24 cellular contexts compared by ENCODE assay signal in genomic region chr20:2700913-2701620, GRCh38. TPM values are rescaled to one million over a fixed set of nuclear protein-coding genes. Genes with fewer than 3 reads are reported as not detected.
DNase-seq lines count a peak whose midpoint lies in the region; ATAC-seq and TF ChIP-seq lines count a peak whose summit lies in the region.
"Had no signal": no experiment of that assay in that cellular context is flagged by ENCODE, and none has a peak within 500 bp of the region (broad histone marks: within the 10 kb centered on the region; RNA-seq: fewer than 3 reads in every experiment).

No MANE protein-coding gene starts in this region.

- no peak overlapping the region for H3K9ac ChIP-seq in iPS-15b (ENCODE audit: low read depth, low read length)
- H3K9ac ChIP-seq in Karpas-422 (ENCODE audit: low read length): no peak overlapping the region

- H3K9me3 ChIP-seq in iPS-15b (ENCODE audit: control insufficient read depth, insufficient read depth, low read length): no peaks in the 10 kb centered on the region
- no peaks in the 10 kb centered on the region for H3K9me3 ChIP-seq in Karpas-422 (ENCODE audit: low read length)
- H3K9me3 ChIP-seq: HAP-1, SJCRH30, spleen, thoracic aorta had no signal

- ATAC-seq in GM23338 (peak; percentile 11), HG03457 (IDR thresholded peaks at IDR 0.05; ENCODE audit: unreplicated experiment) (no peak), HG03280 (IDR thresholded peaks at IDR 0.05; ENCODE audit: unreplicated experiment) (no peak)
- ATAC-seq: Panc1; stimulated activated memory B cell treated with anti-CD40 and anti-IgM and Interleukin-4, amounts not matched to agents 10 μg/mL and 1 μg/mL and 100 μg/mL, for 72 hours; T-cell had no signal

- H3K27me3 ChIP-seq in GM23338 (ENCODE audit: insufficient read depth): peaks cover 96% of the 10 kb centered on the region
- peaks cover 91% of the 10 kb centered on the region for H3K27me3 ChIP-seq in iPS-15b (ENCODE audit: control insufficient read depth, insufficient read depth, low read length)
- no peaks in the 10 kb centered on the region for H3K27me3 ChIP-seq in Karpas-422 (ENCODE audit: low read length)
- H3K27me3 ChIP-seq: SJCRH30 had no signal

- H3K27ac ChIP-seq in GM23338 (ENCODE audit: low read depth): no peak overlapping the region
- H3K27ac ChIP-seq in Karpas-422 (ENCODE audit: low read length): no peak overlapping the region
- H3K27ac ChIP-seq: SJCRH30, spleen, thoracic aorta had no signal

- no peaks in the 10 kb centered on the region for H3F3A ChIP-seq in GM23338 (replicated peaks; ENCODE audit: low read depth)

- H3K4me3 ChIP-seq in GM23338: 0 out of 2 replicates have a peak overlapping the region, but pooled peaks have one; percentile 25
- H3K4me3 ChIP-seq in iPS-15b (ENCODE audit: low read depth, low read length): peak overlapping the region; percentile 30
- H3K4me3 ChIP-seq in Karpas-422 (ENCODE audit: low read length): no peak overlapping the region
- H3K4me3 ChIP-seq: HAP-1, SJCRH30, spleen, thoracic aorta had no signal

- peaks cover 41% of the 10 kb centered on the region for H3K4me1 Mint-ChIP-seq in GM23338
- peaks cover 46% of the 10 kb centered on the region for H3K4me1 Mint-ChIP-seq in brain
- peaks cover 3% of the 10 kb centered on the region for H3K4me1 Mint-ChIP-seq in osteocyte (ENCODE audit: unreplicated experiment)
- H3K4me1 Mint-ChIP-seq: stimulated activated memory B cell treated with anti-CD40 and anti-IgM and Interleukin-4, amounts not matched to agents 10 μg/mL and 1 μg/mL and 100 μg/mL, for 72 hours; T-cell had no signal

- H3K36me3 Mint-ChIP-seq in GM23338 (ENCODE audit: low read depth) (no peaks in the 10 kb centered on the region), brain (no peaks in the 10 kb centered on the region), osteocyte (ENCODE audit: unreplicated experiment) (no peaks in the 10 kb centered on the region)
- H3K36me3 Mint-ChIP-seq: stimulated activated memory B cell treated with anti-CD40 and anti-IgM and Interleukin-4, amounts not matched to agents 10 μg/mL and 1 μg/mL and 100 μg/mL, for 72 hours; T-cell had no signal

- TF ChIP-seq CTCF in GM23338 (conservative IDR thresholded peaks at IDR 0.05; ENCODE audit: low read depth in 2 of 2) (no peak), brain (conservative IDR thresholded peaks at IDR 0.05) (no peak), osteocyte (IDR thresholded peaks at IDR 0.05) (no peak)

- DNase-seq in GM23338 (ENCODE audit: low spot score) (no peak), osteocyte (ENCODE audit: extremely low spot score, unreplicated experiment) (peak; percentile 76), HCEC 1CT (no peak), Karpas-422 (no peak)
- DNase-seq: activated CD4-positive, CD25-positive, alpha-beta regulatory T cell treated with anti-CD3 and anti-CD28 coated beads, Interleukin-2, amount 50 U/mL, for 72 hours; activated naive CD4-positive, alpha-beta T cell treated with anti-CD3 and anti-CD28 coated beads for 36 hours; Calu3; KBM-7; kidney glomerular epithelial cell; NCI-H1436 treated with DMSO at 0.1 percent for 48 hours; NCI-H510A treated with DMSO at 0.1 percent for 48 hours; NK-92 treated with Interleukin-12 subunit alpha and Interleukin-12 subunit beta, amount 100 ng/mL, for 24 hours; SJCRH30; spleen; stimulated activated CD4-positive, alpha-beta T cell treated with anti-CD3 and anti-CD28 coated beads, Interleukin-2, amount 100 ng/mL, for 48 hours; T-cell had no signal

- peak overlapping the region; percentile 72 for H3K4me2 ChIP-seq in GM23338
- H3K4me2 ChIP-seq in Karpas-422 (ENCODE audit: low read depth, low read length, poor library complexity, severe bottlenecking): no peak overlapping the region

- H4K20me1 ChIP-seq in GM23338 (replicated peaks; ENCODE audit: insufficient read depth) (peaks cover 3% of the 10 kb centered on the region; the same call in 1 of the 2 replicates), Karpas-422 (ENCODE audit: insufficient read depth, low read depth, low read length) (no peaks in the 10 kb centered on the region)

- H3K4me1 ChIP-seq in GM23338 (ENCODE audit: insufficient read depth) (peaks cover 34% of the 10 kb centered on the region), iPS-15b (ENCODE audit: control insufficient read depth, insufficient read depth, low read length) (peaks cover 20% of the 10 kb centered on the region), Karpas-422 (ENCODE audit: low read length) (peaks cover 18% of the 10 kb centered on the region)
- H3K4me1 ChIP-seq: HAP-1, spleen had no signal

- H3K9me2 ChIP-seq in GM23338 (ENCODE audit: insufficient read depth): no peaks in the 10 kb centered on the region
- H3K9me2 ChIP-seq in Karpas-422 (replicated peaks; ENCODE audit: insufficient read depth, low read length): no peaks in the 10 kb centered on the region

- H3K27me3 Mint-ChIP-seq in GM23338 (ENCODE audit: insufficient read depth, low read depth, poor library complexity): peaks cover 59% of the 10 kb centered on the region
- peaks cover 14% of the 10 kb centered on the region for H3K27me3 Mint-ChIP-seq in brain
- H3K27me3 Mint-ChIP-seq in osteocyte (ENCODE audit: unreplicated experiment): peaks cover 44% of the 10 kb centered on the region

- no peaks in the 10 kb centered on the region for H3K36me3 ChIP-seq in GM23338 (ENCODE audit: insufficient read depth)
- H3K36me3 ChIP-seq in iPS-15b (ENCODE audit: control insufficient read depth, insufficient read depth, low read length): no peaks in the 10 kb centered on the region
- H3K36me3 ChIP-seq in Karpas-422 (ENCODE audit: insufficient read depth, low read length): no peaks in the 10 kb centered on the region
- H3K36me3 ChIP-seq: HAP-1, SJCRH30, spleen, thoracic aorta had no signal

- H3K27ac Mint-ChIP-seq in GM23338: no peak overlapping the region
- peak overlapping the region in 3 of 5 experiments; percentile 8 to 85 (median 49) for H3K27ac Mint-ChIP-seq in brain
- no peak overlapping the region for H3K27ac Mint-ChIP-seq in osteocyte (ENCODE audit: unreplicated experiment)
- H3K27ac Mint-ChIP-seq: activated naive CD4-positive, alpha-beta T cell treated with anti-CD3 and anti-CD28 coated beads for 36 hours; stimulated activated memory B cell treated with anti-CD40 and anti-IgM and Interleukin-4, amounts not matched to agents 10 μg/mL and 1 μg/mL and 100 μg/mL, for 72 hours; T-cell had no signal

- H3K9me3 Mint-ChIP-seq in GM23338 (no peaks in the 10 kb centered on the region; the same call in 2 of the 3 replicates), brain (no peaks in the 10 kb centered on the region), osteocyte (ENCODE audit: unreplicated experiment) (no peaks in the 10 kb centered on the region)
- H3K9me3 Mint-ChIP-seq: activated naive CD4-positive, alpha-beta T cell treated with anti-CD3 and anti-CD28 coated beads for 36 hours; stimulated activated memory B cell treated with anti-CD40 and anti-IgM and Interleukin-4, amounts not matched to agents 10 μg/mL and 1 μg/mL and 100 μg/mL, for 72 hours; T-cell had no signal

- H3K79me2 ChIP-seq in GM23338 (replicated peaks; ENCODE audit: insufficient read depth) (no peaks in the 10 kb centered on the region), Karpas-422 (ENCODE audit: low read length) (no peaks in the 10 kb centered on the region)

- H2AFZ ChIP-seq in GM23338: no peak overlapping the region
- no peak overlapping the region for H2AFZ ChIP-seq in Karpas-422 (ENCODE audit: low read length)

- H3K4me3 Mint-ChIP-seq in GM23338: no peak overlapping the region
- no peak overlapping the region for H3K4me3 Mint-ChIP-seq in brain
- no peak overlapping the region for H3K4me3 Mint-ChIP-seq in osteocyte (ENCODE audit: unreplicated experiment)
- H3K4me3 Mint-ChIP-seq: activated naive CD4-positive, alpha-beta T cell treated with anti-CD3 and anti-CD28 coated beads for 36 hours; stimulated activated memory B cell treated with anti-CD40 and anti-IgM and Interleukin-4, amounts not matched to agents 10 μg/mL and 1 μg/mL and 100 μg/mL, for 72 hours; T-cell had no signal

TF ChIP-seq in GM23338, 12 proteins besides CTCF, POLR2A, EP300 and RAD21 (continues in another document):
- TF ChIP-seq EZH2phosphoT487 (IDR thresholded peaks at IDR 0.05; ENCODE audit: unreplicated experiment): no peak
- TF ChIP-seq JUNB (IDR thresholded peaks at IDR 0.05; ENCODE audit: unreplicated experiment): no peak
- TF ChIP-seq POLR2AphosphoS5 (IDR thresholded peaks at IDR 0.05; ENCODE audit: low read depth): no peak
- no peak for TF ChIP-seq NANOG (IDR thresholded peaks at IDR 0.05; ENCODE audit: borderline replicate concordance)
- TF ChIP-seq EZH2 (IDR thresholded peaks at IDR 0.05; ENCODE audit: low read depth, unreplicated experiment): no peak
- TF ChIP-seq CREB1 (CRISPR knock-in tag; IDR thresholded peaks at IDR 0.05; ENCODE audit: low read depth): no peak
- TF ChIP-seq STAT1 (IDR thresholded peaks at IDR 0.05; ENCODE audit: unreplicated experiment): no peak

RNA-seq across cellular contexts. Expression of gene EBF4, which starts 8.5 kb away (rescaled TPM):
- 0.50 and 0.66 TPM in 2 replicates for total RNA-seq in GM23338 (2014; rRNA removed; shearing (Covaris generic))
- 1.4 and 1.6 TPM in 2 replicates for polyA plus RNA-seq in GM23338 (2016; fragmentation: Nextera tagmentation; extraction: Ambion mirVana)
- 20.4 TPM for polyA plus RNA-seq in brain (ENCODE audit: insufficient read depth, low read depth, low replicate concordance)
- 9.8 and 12.8 TPM in 2 replicates for total RNA-seq in osteocyte
- 6.5 and 12.8 TPM in 2 replicates for total RNA-seq in Karpas-422 (2014; rRNA removed; shearing (Covaris generic); ENCODE audit: low replicate concordance)

RNA-seq across cellular contexts. Expression of gene IDH3B, which starts 37.1 kb away (rescaled TPM):
- 126 and 141 TPM in 2 replicates for total RNA-seq in GM23338 (2014; rRNA removed; shearing (Covaris generic))
- polyA plus RNA-seq in GM23338 (2016; fragmentation: Nextera tagmentation; extraction: Ambion mirVana) (77.7 and 87.1 TPM in 2 replicates), brain (ENCODE audit: insufficient read depth, low read depth, low replicate concordance) (82.1 TPM)
- 78.1 and 86.6 TPM in 2 replicates for total RNA-seq in osteocyte
- total RNA-seq in Karpas-422 (2014; rRNA removed; shearing (Covaris generic); ENCODE audit: low replicate concordance): 83.7 and 129 TPM in 2 replicates

RNA-seq across cellular contexts. Expression of gene NOP56, which starts 48.6 kb away (rescaled TPM):
- 429 and 447 TPM in 2 replicates for total RNA-seq in GM23338 (2014; rRNA removed; shearing (Covaris generic))
- 569 and 576 TPM in 2 replicates for polyA plus RNA-seq in GM23338 (2016; fragmentation: Nextera tagmentation; extraction: Ambion mirVana)
- 95.9 TPM for polyA plus RNA-seq in brain (ENCODE audit: insufficient read depth, low read depth, low replicate concordance)
- total RNA-seq in osteocyte: 141 and 142 TPM in 2 replicates
- total RNA-seq in Karpas-422 (2014; rRNA removed; shearing (Covaris generic); ENCODE audit: low replicate concordance): 192 and 300 TPM in 2 replicates

Comparison
In these comparisons a context has a peak if more than half of its experiments do, and no peak if none do; other contexts are left out.
1. H3K27ac Mint-ChIP-seq: peak in brain (3 of 5); none in GM23338 (single experiment) and osteocyte (single experiment).